ENCODE assay signal across 9 cellular contexts in genomic region chrX:50684871-50685270, GRCh38.
"Had no signal": no experiment of that assay in that cellular context is flagged by ENCODE, and none has a peak within 500 bp of the region (broad histone marks: within the 10 kb centered on the region; RNA-seq: fewer than 3 reads in every experiment).

No MANE protein-coding gene starts in this region.

- H3K4me3 Mint-ChIP-seq: GM23338, H9 had no signal

- H2AFZ ChIP-seq: GM23338 had no signal

- H3K4me2 ChIP-seq: GM23338 had no signal

- FAIRE-seq: H1, H54, HTR-8/SVneo, K562 had no signal

- ATAC-seq: GM23338, K562 had no signal

- DNase-seq: H9, HCEC 1CT, IMR-90, KG1 had no signal

- H3K9me3 Mint-ChIP-seq: GM23338 had no signal

- H3K4me3 ChIP-seq: GM23338, K562 had no signal

- H3K4me1 Mint-ChIP-seq: GM23338, H9 had no signal

- H3K27ac Mint-ChIP-seq: GM23338, H9 had no signal
